In the genomic region with DNA sequence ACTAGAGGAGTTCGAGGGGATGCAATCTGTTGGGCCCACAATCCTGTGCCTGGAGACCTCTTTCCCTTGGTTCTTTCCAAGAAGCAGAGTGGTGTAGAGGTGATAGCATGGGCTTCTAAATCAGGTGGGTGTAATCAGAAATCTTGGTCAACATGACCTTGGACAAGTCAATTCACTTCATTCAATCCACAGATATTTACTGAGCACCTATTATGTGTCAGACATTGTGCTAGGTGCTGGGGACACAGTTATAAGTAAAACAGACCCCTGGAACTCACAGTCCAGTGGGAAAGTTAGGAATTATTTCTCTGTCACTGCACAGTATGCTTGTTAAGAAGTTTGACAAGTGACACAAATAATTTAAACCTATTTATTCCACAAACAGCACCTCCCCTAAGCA, we compare ENCODE assay signal across 1 cellular context.
TF ChIP-seq lines count a peak whose summit lies in the region.

No MANE protein-coding gene starts in this region.

TF ChIP-seq in K562, 482 proteins besides CTCF, POLR2A, EP300 and RAD21:
- TF ChIP-seq RAD51 (IDR thresholded peaks at IDR 0.05; ENCODE audit: borderline replicate concordance, low read depth) (0 out of 2 replicates have a peak, but pooled peaks have one; percentile 6), HDAC6 (IDR thresholded peaks at IDR 0.05; ENCODE audit: low read depth, low read length) (no peak)
- TF ChIP-seq, protein P1, sequence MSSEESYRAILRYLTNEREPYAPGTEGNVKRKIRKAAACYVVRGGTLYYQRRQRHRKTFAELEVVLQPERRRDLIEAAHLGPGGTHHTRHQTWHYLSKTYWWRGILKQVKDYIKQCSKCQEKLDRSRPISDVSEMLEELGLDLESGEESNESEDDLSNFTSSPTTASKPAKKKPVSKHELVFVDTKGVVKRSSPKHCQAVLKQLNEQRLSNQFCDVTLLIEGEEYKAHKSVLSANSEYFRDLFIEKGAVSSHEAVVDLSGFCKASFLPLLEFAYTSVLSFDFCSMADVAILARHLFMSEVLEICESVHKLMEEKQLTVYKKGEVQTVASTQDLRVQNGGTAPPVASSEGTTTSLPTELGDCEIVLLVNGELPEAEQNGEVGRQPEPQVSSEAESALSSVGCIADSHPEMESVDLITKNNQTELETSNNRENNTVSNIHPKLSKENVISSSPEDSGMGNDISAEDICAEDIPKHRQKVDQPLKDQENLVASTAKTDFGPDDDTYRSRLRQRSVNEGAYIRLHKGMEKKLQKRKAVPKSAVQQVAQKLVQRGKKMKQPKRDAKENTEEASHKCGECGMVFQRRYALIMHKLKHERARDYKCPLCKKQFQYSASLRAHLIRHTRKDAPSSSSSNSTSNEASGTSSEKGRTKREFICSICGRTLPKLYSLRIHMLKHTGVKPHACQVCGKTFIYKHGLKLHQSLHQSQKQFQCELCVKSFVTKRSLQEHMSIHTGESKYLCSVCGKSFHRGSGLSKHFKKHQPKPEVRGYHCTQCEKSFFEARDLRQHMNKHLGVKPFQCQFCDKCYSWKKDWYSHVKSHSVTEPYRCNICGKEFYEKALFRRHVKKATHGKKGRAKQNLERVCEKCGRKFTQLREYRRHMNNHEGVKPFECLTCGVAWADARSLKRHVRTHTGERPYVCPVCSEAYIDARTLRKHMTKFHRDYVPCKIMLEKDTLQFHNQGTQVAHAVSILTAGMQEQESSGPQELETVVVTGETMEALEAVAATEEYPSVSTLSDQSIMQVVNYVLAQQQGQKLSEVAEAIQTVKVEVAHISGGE (CRISPR knock-in tag; IDR thresholded peaks at IDR 0.05): peak in 1 of 3 experiments; percentile 11; a peak in 1 of 6 replicates
- TF ChIP-seq, protein P2, sequence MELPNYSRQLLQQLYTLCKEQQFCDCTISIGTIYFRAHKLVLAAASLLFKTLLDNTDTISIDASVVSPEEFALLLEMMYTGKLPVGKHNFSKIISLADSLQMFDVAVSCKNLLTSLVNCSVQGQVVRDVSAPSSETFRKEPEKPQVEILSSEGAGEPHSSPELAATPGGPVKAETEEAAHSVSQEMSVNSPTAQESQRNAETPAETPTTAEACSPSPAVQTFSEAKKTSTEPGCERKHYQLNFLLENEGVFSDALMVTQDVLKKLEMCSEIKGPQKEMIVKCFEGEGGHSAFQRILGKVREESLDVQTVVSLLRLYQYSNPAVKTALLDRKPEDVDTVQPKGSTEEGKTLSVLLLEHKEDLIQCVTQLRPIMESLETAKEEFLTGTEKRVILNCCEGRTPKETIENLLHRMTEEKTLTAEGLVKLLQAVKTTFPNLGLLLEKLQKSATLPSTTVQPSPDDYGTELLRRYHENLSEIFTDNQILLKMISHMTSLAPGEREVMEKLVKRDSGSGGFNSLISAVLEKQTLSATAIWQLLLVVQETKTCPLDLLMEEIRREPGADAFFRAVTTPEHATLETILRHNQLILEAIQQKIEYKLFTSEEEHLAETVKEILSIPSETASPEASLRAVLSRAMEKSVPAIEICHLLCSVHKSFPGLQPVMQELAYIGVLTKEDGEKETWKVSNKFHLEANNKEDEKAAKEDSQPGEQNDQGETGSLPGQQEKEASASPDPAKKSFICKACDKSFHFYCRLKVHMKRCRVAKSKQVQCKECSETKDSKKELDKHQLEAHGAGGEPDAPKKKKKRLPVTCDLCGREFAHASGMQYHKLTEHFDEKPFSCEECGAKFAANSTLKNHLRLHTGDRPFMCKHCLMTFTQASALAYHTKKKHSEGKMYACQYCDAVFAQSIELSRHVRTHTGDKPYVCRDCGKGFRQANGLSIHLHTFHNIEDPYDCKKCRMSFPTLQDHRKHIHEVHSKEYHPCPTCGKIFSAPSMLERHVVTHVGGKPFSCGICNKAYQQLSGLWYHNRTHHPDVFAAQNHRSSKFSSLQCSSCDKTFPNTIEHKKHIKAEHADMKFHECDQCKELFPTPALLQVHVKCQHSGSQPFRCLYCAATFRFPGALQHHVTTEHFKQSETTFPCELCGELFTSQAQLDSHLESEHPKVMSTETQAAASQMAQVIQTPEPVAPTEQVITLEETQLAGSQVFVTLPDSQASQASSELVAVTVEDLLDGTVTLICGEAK (IDR thresholded peaks at IDR 0.05): peak; percentile 8; the same call in 1 of the 2 replicates
- TF ChIP-seq, protein P2 (CRISPR knock-in tag; IDR thresholded peaks at IDR 0.05): no peak
TF ChIP-seq in K562: peak in this region for 3.
